ENCODE assay signal across 9 cellular contexts in genomic region chr18:49898421-49898820, GRCh38.
DNase-seq lines count a peak whose midpoint lies in the region; ATAC-seq and TF ChIP-seq lines count a peak whose summit lies in the region.
"Had no signal": no experiment of that assay in that cellular context is flagged by ENCODE, and none has a peak within 500 bp of the region (broad histone marks: within the 10 kb centered on the region; RNA-seq: fewer than 3 reads in every experiment).

No MANE protein-coding gene starts in this region.

- peaks cover 2% of the 10 kb centered on the region for H4K20me1 ChIP-seq in mammary epithelial cell (ENCODE audit: insufficient read depth, low read length)

- no peak overlapping the region for H3K4me2 ChIP-seq in mammary epithelial cell (ENCODE audit: insufficient read depth, low read depth, low read length)

- H3K36me3 ChIP-seq in heart left ventricle (no peaks in the 10 kb centered on the region), mammary epithelial cell (ENCODE audit: insufficient read depth, low read length) (no peaks in the 10 kb centered on the region)

- in situ Hi-C loops in mammary epithelial cell (cut with MboI; ENCODE audit: low sequenced_read_pairs in 2 of 2) = loop anchor here in 1 of 2 donors (25.0 kb wide), 1 partner anchor 314 kb away; no protein-coding TSS in a partner anchor

- dilution Hi-C loops in mammary epithelial cell (cut with HindIII; ENCODE audit: low sequenced_read_pairs) = no loop called here

- H3K27ac Mint-ChIP-seq in mesothelial cell of epicardium = no peak overlapping the region
- H3K27ac Mint-ChIP-seq: brain had no signal

- no peaks in the 10 kb centered on the region for H3K27me3 Mint-ChIP-seq in mesothelial cell of epicardium (ENCODE audit: low read depth)

- intact Hi-C loops in heart left ventricle (cut with DNase I) = no loop called here
- intact Hi-C loops in cardiac septum (cut with DNase I) = no loop called here
- intact Hi-C loops in mammary epithelial cell (cut with micrococcal nuclease) = loop anchor here (10.0 kb wide), 1 partner anchor 296 kb away; the partner anchor contains the start of gene MYO5B

- no peak for TF ChIP-seq CTCF in heart left ventricle (IDR thresholded peaks at IDR 0.05)
- no peak for TF ChIP-seq CTCF in mammary epithelial cell (conservative IDR thresholded peaks at IDR 0.05 in 1 of 2, IDR thresholded peaks at IDR 0.05 in 1 of 2; ENCODE audit: extremely low read depth in 1 of 2, insufficient read depth in 1 of 2, low read depth in 1 of 2, low read length in 2 of 2)
- TF ChIP-seq CTCF in mesothelial cell of epicardium (IDR thresholded peaks at IDR 0.05; ENCODE audit: unreplicated experiment) = no peak

- no TSS peak for BruUV-seq in mammary epithelial cell (replicated peaks; lab: Mats Ljungman, UMichigan)

- H3K4me1 Mint-ChIP-seq in mesothelial cell of epicardium = no peaks in the 10 kb centered on the region

- 43 to 48% (median 46%) methylated on average over 7 of the region's 7 CpGs for WGBS in heart left ventricle, 4 donors
- 50% methylated on average over 7 of the region's 7 CpGs for WGBS in mammary epithelial cell (ENCODE audit: low coverage, missing lambda C conversion rate)

- no peaks in the 10 kb centered on the region for H3K79me2 ChIP-seq in mammary epithelial cell (ENCODE audit: insufficient read depth, low read length)

- H3K27ac ChIP-seq in heart left ventricle = no peak overlapping the region
- H3K27ac ChIP-seq in mammary epithelial cell (ENCODE audit: insufficient read depth, low read depth, low read length) = no peak overlapping the region

- DNase-seq in heart left ventricle (peak in 4 of 5 donors; percentile 13 to 68 (median 50)), cardiac septum (ENCODE audit: low spot score) (no peak), UCSD-AML1 (lab: John Stamatoyannopoulos, UW; ENCODE audit: unreplicated experiment) (peak; percentile 71), mammary epithelial cell (peak; percentile 52), mesothelial cell of epicardium (ENCODE audit: low spot score in 2 of 2, unreplicated experiment in 2 of 2) (peak; percentile 38 to 80), HPDE6-E6E7 (ENCODE audit: extremely low spot score) (no peak)
- peak; percentile 40 for DNase-seq in stimulated activated naive CD4-positive, alpha-beta T cell treated with Interleukin-2 at 50 U/mL for 16 hours (lab: John Stamatoyannopoulos, UW)

- ATAC-seq in heart left ventricle (peak in 2 of 4 donors; percentile 26 to 28), HG02840 (IDR thresholded peaks at IDR 0.05; ENCODE audit: low FRiP score, unreplicated experiment) (no peak)

- no peaks in the 10 kb centered on the region for H3K9me3 ChIP-seq in heart left ventricle
- H3K9me3 ChIP-seq in mammary epithelial cell (replicated peaks; ENCODE audit: insufficient read depth, low read length) = no peaks in the 10 kb centered on the region

- H3K27me3 ChIP-seq in heart left ventricle (peaks cover 0 to 3% (median 0%) of the 10 kb centered on the region in 9 donors), mammary epithelial cell (ENCODE audit: insufficient read depth, low read length) (no peaks in the 10 kb centered on the region)

- no peak for TF ChIP-seq POLR2A in heart left ventricle (IDR thresholded peaks at IDR 0.05)

- H3K9me3 Mint-ChIP-seq in mesothelial cell of epicardium = no peaks in the 10 kb centered on the region

- H2AFZ ChIP-seq in mammary epithelial cell (ENCODE audit: low read depth, low read length) = no peak overlapping the region

- H3K4me3 ChIP-seq in heart left ventricle (no peak overlapping the region), mammary epithelial cell (replicated peaks in 1 of 3; ENCODE audit: insufficient read depth in 1 of 3, low read depth in 2 of 3, low read length in 3 of 3) (no peak overlapping the region)

- CTCF ChIA-PET in mammary epithelial cell (lab: Charles Lee; ENCODE audit: low non-redundant PET) = no interaction called here

- no peak overlapping the region for H3K9ac ChIP-seq in mammary epithelial cell (ENCODE audit: insufficient read depth, low read length)

- H3K4me3 Mint-ChIP-seq in mesothelial cell of epicardium = no peak overlapping the region
- H3K4me3 Mint-ChIP-seq: brain had no signal

- H3K4me1 ChIP-seq in heart left ventricle (no peaks in the 10 kb centered on the region), mammary epithelial cell (ENCODE audit: insufficient read depth, low read length) (no peaks in the 10 kb centered on the region)

- H3K36me3 Mint-ChIP-seq in mesothelial cell of epicardium = peaks cover 5% of the 10 kb centered on the region
- H3K36me3 Mint-ChIP-seq: brain had no signal

Comparison
In these comparisons a context has a peak if more than half of its experiments do, and no peak if none do; other contexts are left out.
1. DNase-seq: peak in heart left ventricle (4 of 5), UCSD-AML1 (single experiment), mammary epithelial cell (single experiment), mesothelial cell of epicardium (2 of 2) and stimulated activated naive CD4-positive, alpha-beta T cell treated with Interleukin-2 at 50 U/mL for 16 hours (single experiment); none in cardiac septum (single experiment) and HPDE6-E6E7 (single experiment).